7 cellular contexts compared by ENCODE assay signal in genomic region chr19:661427-662196, GRCh38. TPM values are rescaled to one million over a fixed set of nuclear protein-coding genes. Genes with fewer than 3 reads are reported as not detected.
DNase-seq lines count a peak whose midpoint lies in the region; ATAC-seq, FAIRE-seq and TF ChIP-seq lines count a peak whose summit lies in the region.

No MANE protein-coding gene starts in this region.

- H3K9me3 Mint-ChIP-seq in GM23338 = peaks cover 8% of the 10 kb centered on the region; the same call in 2 of the 3 replicates

- H3K4me3 ChIP-seq in GM23338 (peak overlapping the region; percentile 82), GM12878 (peak overlapping the region; percentile 98), lower leg skin (ENCODE audit: low read depth, poor library complexity, severe bottlenecking) (peak overlapping the region; percentile 97)

- H3K27ac Mint-ChIP-seq in GM23338 = peak overlapping the region; percentile 83

- CTCF ChIA-PET in GM12878 (lab: Yijun Ruan, JAX) = interaction anchor here (0.8 to 1.0 kb wide), 2 partner anchors 18 to 304 kb away, joined by 3 to 4 read pairs; no protein-coding TSS in a partner anchor

- H2AFZ ChIP-seq in GM23338 = no peak overlapping the region
- no peak overlapping the region for H2AFZ ChIP-seq in GM12878 (ENCODE audit: control insufficient read depth, low read depth, low read length)

- BruUV-seq in GM12878 (replicated peaks; lab: Mats Ljungman, UMichigan) = TSS peak; percentile 54

- H3K79me2 ChIP-seq in GM23338 (replicated peaks; ENCODE audit: insufficient read depth) (peaks cover 63% of the 10 kb centered on the region), GM12878 (ENCODE audit: control insufficient read depth, insufficient read depth, low read length) (peaks cover 64% of the 10 kb centered on the region)

- H3K27me3 Mint-ChIP-seq in GM23338 (ENCODE audit: insufficient read depth, low read depth, poor library complexity) = peaks cover 13% of the 10 kb centered on the region

- H3K36me3 ChIP-seq in GM23338 (ENCODE audit: insufficient read depth) = no peaks in the 10 kb centered on the region
- peaks cover 0 to 22% of the 10 kb centered on the region in 2 experiments; a peak in 3 of 4 replicates for H3K36me3 ChIP-seq in GM12878 (ENCODE audit: control insufficient read depth in 2 of 2, insufficient read depth in 2 of 2, low read length in 1 of 2)

- SMC1A ChIA-PET in GM12878 (lab: Charles Lee; ENCODE audit: uncharacterized antibody, unreplicated experiment) = no interaction called here

- H3K27ac ChIP-seq in GM23338 (ENCODE audit: low read depth) (no peak overlapping the region), GM12878 (ENCODE audit: control insufficient read depth, insufficient read depth) (peak overlapping the region; percentile 90)

- no peaks in the 10 kb centered on the region; the same call in 1 of the 3 replicates for H3K36me3 Mint-ChIP-seq in GM23338 (ENCODE audit: low read depth)

- H3K9me2 ChIP-seq in GM23338 (ENCODE audit: insufficient read depth) = no peaks in the 10 kb centered on the region

- in situ Hi-C loops in GM12878 (cut with MboI) = no loop called here

- H3K4me2 ChIP-seq in GM23338 (peak overlapping the region; percentile 90), GM12878 (ENCODE audit: control insufficient read depth, insufficient read depth) (peak overlapping the region; percentile 98)

- no peak for TF ChIP-seq EP300 in GM12878 (IDR thresholded peaks at IDR 0.05; ENCODE audit: borderline replicate concordance in 1 of 2, control insufficient read depth in 1 of 2, low read depth in 2 of 2, low read length in 2 of 2)

- H3K9ac ChIP-seq in GM12878 (ENCODE audit: control insufficient read depth, insufficient read depth, low read length) = peak overlapping the region; percentile 95

- TF ChIP-seq CTCF in GM23338 (conservative IDR thresholded peaks at IDR 0.05; ENCODE audit: low read depth in 2 of 2) = no peak
- no peak for TF ChIP-seq CTCF in GM12878 (IDR thresholded peaks at IDR 0.05 in 2 of 3, conservative IDR thresholded peaks at IDR 0.05 in 1 of 3; ENCODE audit: control insufficient read depth in 2 of 3, extremely low read depth in 1 of 3, insufficient read depth in 1 of 3, low read depth in 3 of 3, low read length in 3 of 3)
- TF ChIP-seq CTCF in lower leg skin (IDR thresholded peaks at IDR 0.05) = no peak

- WGBS in GM12878 (ENCODE audit: insufficient coverage, insufficient replicate concordance, low lambda C conversion rate, missing lambda C conversion rate) = 2% methylated on average over 31 of the region's 31 CpGs
- 5 to 6% methylated on average over 31 of the region's 31 CpGs for WGBS in lower leg skin, 2 donors

- H3K9me3 ChIP-seq in GM12878 (replicated peaks; ENCODE audit: control insufficient read depth, insufficient read depth, low read length) = no peaks in the 10 kb centered on the region; the same call in 2 of the 3 replicates

- TF ChIP-seq RAD21 in GM12878 (IDR thresholded peaks at IDR 0.05; ENCODE audit: insufficient read depth, low read depth, low read length) = 0 out of 2 replicates have a peak, but pooled peaks have one; percentile 0

- intact Hi-C loops in GM12878 (cut with micrococcal nuclease; ENCODE audit: unreplicated experiment) = loop anchor here (2.0 kb wide), 1 partner anchor 19 kb away; no protein-coding TSS in a partner anchor
- intact Hi-C loops in lower leg skin (cut with DNase I; ENCODE audit: low total_unique reads) = loop anchor here (5.0 kb wide), 1 partner anchor 89 kb away; the partner anchor contains the start of gene BSG

- peak; percentile 97 for FAIRE-seq in GM12878 (lab: Jason Lieb, UNC)

- RAD21 ChIA-PET in GM12878 (lab: Charles Lee; ENCODE audit: unreplicated experiment) = interaction anchor here (1.1 kb wide), 1 partner anchor 73 kb away, joined by 4 read pairs; no protein-coding TSS in a partner anchor

- ATAC-seq in GM23338 = no peak
- ATAC-seq in GM12878 = peak; percentile 75
- no peak for ATAC-seq in GM21528 (IDR thresholded peaks at IDR 0.05; ENCODE audit: low FRiP score, unreplicated experiment)

- no peak for DNase-seq in GM23338 (ENCODE audit: low spot score)
- peak; percentile 35 to 76 (median 60) for DNase-seq in T-helper 1 cell
- no peak for DNase-seq in GM12878 (ENCODE audit: low read depth, low spot score)
- no peak for DNase-seq in lower leg skin (ENCODE audit: low spot score in 2 of 2)
- DNase-seq in stimulated activated CD8-positive, alpha-beta memory T cell treated with anti-CD3 and anti-CD28 coated beads, Interleukin-7, amount 100 ng/mL, for 4 hours (ENCODE audit: low read depth in 2 of 2) = peak; percentile 44 to 59
- DNase-seq in amygdala (lab: John Stamatoyannopoulos, UW) = no peak

- TF ChIP-seq POLR2A in GM12878 (IDR thresholded peaks at IDR 0.05; ENCODE audit: low read depth, low read length) (peak; percentile 38; the same call in 1 of the 2 replicates), lower leg skin (IDR thresholded peaks at IDR 0.05) (no peak)

- peaks cover 31% of the 10 kb centered on the region for H4K20me1 ChIP-seq in GM23338 (replicated peaks; ENCODE audit: insufficient read depth)
- peaks cover 12% of the 10 kb centered on the region for H4K20me1 ChIP-seq in GM12878 (ENCODE audit: control insufficient read depth, insufficient read depth)

- H3F3A ChIP-seq in GM23338 (replicated peaks; ENCODE audit: low read depth) = peaks cover 8% of the 10 kb centered on the region; the same call in 1 of the 2 replicates

- H3K4me1 ChIP-seq in GM23338 (ENCODE audit: insufficient read depth) (peaks cover 6% of the 10 kb centered on the region), GM12878 (ENCODE audit: control insufficient read depth, insufficient read depth, low read length) (peaks cover 19% of the 10 kb centered on the region)

- POLR2A ChIA-PET in GM12878 (lab: Charles Lee) = interaction anchor here (0.5 to 1.6 kb wide), 4 partner anchors 21 to 72 kb away, joined by 4 to 6 read pairs (median 4); no protein-coding TSS in a partner anchor

- H3K4me3 Mint-ChIP-seq in GM23338 = peak overlapping the region; percentile 82

- H3K27me3 ChIP-seq in GM23338 (ENCODE audit: insufficient read depth) (no peaks in the 10 kb centered on the region), GM12878 (replicated peaks in 1 of 2; ENCODE audit: control insufficient read depth in 2 of 2, insufficient read depth in 2 of 2, low read length in 1 of 2) (no peaks in the 10 kb centered on the region)

- H3K4me1 Mint-ChIP-seq in GM23338 = peaks cover 13% of the 10 kb centered on the region

RNA-seq across cellular contexts. Expression of gene RNF126, which starts 1.4 kb away (rescaled TPM):
- 80.5 and 112 TPM in 2 replicates for total RNA-seq in GM23338 (2014; rRNA removed; shearing (Covaris generic))
- polyA plus RNA-seq in GM23338 (2016; fragmentation: Nextera tagmentation; extraction: Ambion mirVana) (91.7 and 95.7 TPM in 2 replicates), GM12878 (2011; rRNA removed) (4.5 and 8.9 TPM in 2 replicates), GM12878 (2014; fragmentation: Illumina TruSeq; extraction: Trizol) (0.90 and 5.2 TPM in 2 replicates), GM12878 (2014; fragmentation: Nextera tagmentation; extraction: Ambion mirVana) (under 1 TPM; 0.45 to 0.73 TPM), GM12878 (2014; rRNA removed) (84.2 and 98.4 TPM in 2 replicates), GM12878 (2016; fragmentation: Nextera tagmentation; extraction: Ambion mirVana) (10 to 100 TPM; 81.9 to 85.7 TPM)
- total RNA-seq in GM12878 (2013; cell fraction: nucleolus; rRNA removed) = 45.4 and 54.1 TPM in 2 replicates
- total RNA-seq in GM12878 (2014; rRNA removed) (81.3 and 100 TPM in 2 replicates), GM12878 (2014; rRNA removed; fragmentation: Illumina TruSeq; extraction: Trizol) (13.5 and 19.2 TPM in 2 replicates), GM12878 (2021) (78.3 and 90.2 TPM in 2 replicates), lower leg skin (100 to 1,000 TPM in 3 of 4 donors, 10 to 100 TPM in 1; 96.6 to 156 (median 126) TPM)
- polyA plus RNA-seq in GM12878 (2011; ENCODE audit: low read depth) = 7.8 TPM
- polyA plus RNA-seq in GM12878 (2011; cell fraction: cytosol; rRNA removed) = 22.0 and 33.7 TPM in 2 replicates
- 59.1 and 84.4 TPM in 2 replicates for polyA plus RNA-seq in GM12878 (2011; cell fraction: nucleus; rRNA removed)
- polyA plus RNA-seq in GM12878 (2012) = 46.6 and 57.2 TPM in 2 replicates
- 6.1 and 15.7 TPM in 2 replicates for polyA minus RNA-seq in GM12878 (2011; rRNA and poly(A)+ RNA removed)
- 15.3 and 15.5 TPM in 2 replicates for polyA minus RNA-seq in GM12878 (2011; cell fraction: cytosol; rRNA and poly(A)+ RNA removed)
- polyA minus RNA-seq in GM12878 (2011; cell fraction: nucleus; rRNA and poly(A)+ RNA removed) = 20.7 and 35.5 TPM in 2 replicates

RNA-seq across cellular contexts. Expression of gene FSTL3, which starts 14.6 kb away (rescaled TPM):
- total RNA-seq in GM23338 (2014; rRNA removed; shearing (Covaris generic)) = 10.1 and 12.5 TPM in 2 replicates
- 2.9 and 3.1 TPM in 2 replicates for polyA plus RNA-seq in GM23338 (2016; fragmentation: Nextera tagmentation; extraction: Ambion mirVana)
- 67.2 and 78.8 TPM in 2 replicates for total RNA-seq in GM12878 (2013; cell fraction: nucleolus; rRNA removed)
- total RNA-seq in GM12878 (2014; rRNA removed) = 10.2 and 10.3 TPM in 2 replicates
- 4.3 and 4.5 TPM in 2 replicates for total RNA-seq in GM12878 (2014; rRNA removed; fragmentation: Illumina TruSeq; extraction: Trizol)
- total RNA-seq in GM12878 (2021) = 10.9 and 12.0 TPM in 2 replicates
- polyA plus RNA-seq in GM12878 (2011; ENCODE audit: low read depth) = 9.1 TPM
- 8.4 and 13.5 TPM in 2 replicates for polyA plus RNA-seq in GM12878 (2011; rRNA removed)
- 22.5 and 39.1 TPM in 2 replicates for polyA plus RNA-seq in GM12878 (2011; cell fraction: cytosol; rRNA removed)
- 115 TPM in 2 replicates for polyA plus RNA-seq in GM12878 (2011; cell fraction: nucleus; rRNA removed)
- polyA plus RNA-seq in GM12878 (2012) = 9.7 and 30.0 TPM in 2 replicates
- 2.4 and 2.7 TPM in 2 replicates for polyA plus RNA-seq in GM12878 (2014; fragmentation: Illumina TruSeq; extraction: Trizol)
- under 1 TPM; 0.42 to 0.79 TPM for polyA plus RNA-seq in GM12878 (2014; fragmentation: Nextera tagmentation; extraction: Ambion mirVana)
- polyA plus RNA-seq in GM12878 (2014; rRNA removed) = 10.5 and 12.5 TPM in 2 replicates
- polyA plus RNA-seq in GM12878 (2016; fragmentation: Nextera tagmentation; extraction: Ambion mirVana) = 1 to 10 TPM; 2.4 TPM
- 7.3 and 13.2 TPM in 2 replicates for polyA minus RNA-seq in GM12878 (2011; rRNA and poly(A)+ RNA removed)
- polyA minus RNA-seq in GM12878 (2011; cell fraction: cytosol; rRNA and poly(A)+ RNA removed) = 11.7 and 12.8 TPM in 2 replicates
- polyA minus RNA-seq in GM12878 (2011; cell fraction: nucleus; rRNA and poly(A)+ RNA removed) = 5.9 and 12.5 TPM in 2 replicates
- total RNA-seq in lower leg skin = 10 to 100 TPM; 14.4 to 51.6 (median 43.5) TPM

RNA-seq across cellular contexts. Expression of gene FGF22, which starts 21.9 kb away (rescaled TPM):
- 0.31 and 2.8 TPM in 2 replicates for total RNA-seq in GM23338 (2014; rRNA removed; shearing (Covaris generic))
- polyA plus RNA-seq in GM23338 (2016; fragmentation: Nextera tagmentation; extraction: Ambion mirVana) (1.0 and 1.1 TPM in 2 replicates), GM12878 (2011; rRNA removed) (not detected in 2 replicates), GM12878 (2014; fragmentation: Illumina TruSeq; extraction: Trizol) (not detected in 2 replicates), GM12878 (2014; fragmentation: Nextera tagmentation; extraction: Ambion mirVana) (not detected), GM12878 (2014; rRNA removed) (0.05 and 0.13 TPM in 2 replicates), GM12878 (2016; fragmentation: Nextera tagmentation; extraction: Ambion mirVana) (not detected)
- total RNA-seq in GM12878 (2013; cell fraction: nucleolus; rRNA removed) = not detected in 2 replicates
- total RNA-seq in GM12878 (2014; rRNA removed) (not detected in 2 replicates), GM12878 (2014; rRNA removed; fragmentation: Illumina TruSeq; extraction: Trizol) (not detected in 2 replicates), GM12878 (2021) (not detected in 2 replicates), lower leg skin (10 to 100 TPM; 16.1 to 41.8 (median 25.6) TPM)
- not detected for polyA plus RNA-seq in GM12878 (2011; ENCODE audit: low read depth)
- polyA plus RNA-seq in GM12878 (2011; cell fraction: cytosol; rRNA removed) = 0.03 TPM in 1 of 2 replicates, not detected in the other
- not detected in 2 replicates for polyA plus RNA-seq in GM12878 (2011; cell fraction: nucleus; rRNA removed)
- polyA plus RNA-seq in GM12878 (2012) = 0.24 TPM in 1 of 2 replicates, not detected in the other
- polyA minus RNA-seq in GM12878 (2011; rRNA and poly(A)+ RNA removed) = not detected in 2 replicates
- not detected in 2 replicates for polyA minus RNA-seq in GM12878 (2011; cell fraction: cytosol; rRNA and poly(A)+ RNA removed)
- polyA minus RNA-seq in GM12878 (2011; cell fraction: nucleus; rRNA and poly(A)+ RNA removed) = not detected in 2 replicates

RNA-seq across cellular contexts. Expression of gene POLRMT, which starts 28.3 kb away (rescaled TPM):
- total RNA-seq in GM23338 (2014; rRNA removed; shearing (Covaris generic)) = 120 and 148 TPM in 2 replicates
- 98.0 and 125 TPM in 2 replicates for polyA plus RNA-seq in GM23338 (2016; fragmentation: Nextera tagmentation; extraction: Ambion mirVana)
- 47.3 and 62.5 TPM in 2 replicates for total RNA-seq in GM12878 (2013; cell fraction: nucleolus; rRNA removed)
- 36.5 and 42.8 TPM in 2 replicates for total RNA-seq in GM12878 (2014; rRNA removed)
- total RNA-seq in GM12878 (2014; rRNA removed; fragmentation: Illumina TruSeq; extraction: Trizol) = 22.0 and 22.8 TPM in 2 replicates
- 57.6 and 59.8 TPM in 2 replicates for total RNA-seq in GM12878 (2021)
- 24.6 TPM for polyA plus RNA-seq in GM12878 (2011; ENCODE audit: low read depth)
- polyA plus RNA-seq in GM12878 (2011; rRNA removed) = 16.6 and 54.0 TPM in 2 replicates
- polyA plus RNA-seq in GM12878 (2011; cell fraction: cytosol; rRNA removed) = 27.6 and 50.3 TPM in 2 replicates
- 300 and 345 TPM in 2 replicates for polyA plus RNA-seq in GM12878 (2011; cell fraction: nucleus; rRNA removed)
- polyA plus RNA-seq in GM12878 (2012) = 36.1 and 38.8 TPM in 2 replicates
- 7.3 and 30.8 TPM in 2 replicates for polyA plus RNA-seq in GM12878 (2014; fragmentation: Illumina TruSeq; extraction: Trizol)
- 10 to 100 TPM in 1 of 2 experiments, 1 to 10 TPM in 1; 9.9 to 27.9 TPM for polyA plus RNA-seq in GM12878 (2014; fragmentation: Nextera tagmentation; extraction: Ambion mirVana)
- polyA plus RNA-seq in GM12878 (2014; rRNA removed) = 38.4 and 52.6 TPM in 2 replicates
- polyA plus RNA-seq in GM12878 (2016; fragmentation: Nextera tagmentation; extraction: Ambion mirVana) = 10 to 100 TPM; 28.1 to 44.7 TPM
- 91.7 and 110 TPM in 2 replicates for polyA minus RNA-seq in GM12878 (2011; rRNA and poly(A)+ RNA removed)
- 33.9 and 39.2 TPM in 2 replicates for polyA minus RNA-seq in GM12878 (2011; cell fraction: cytosol; rRNA and poly(A)+ RNA removed)
- 50.2 and 63.4 TPM in 2 replicates for polyA minus RNA-seq in GM12878 (2011; cell fraction: nucleus; rRNA and poly(A)+ RNA removed)
- 10 to 100 TPM; 37.8 to 61.1 (median 46.9) TPM for total RNA-seq in lower leg skin

RNA-seq across cellular contexts. Expression of gene PRSS57, which starts 33.6 kb away (rescaled TPM):
- not detected in 2 replicates for total RNA-seq in GM23338 (2014; rRNA removed; shearing (Covaris generic))
- polyA plus RNA-seq in GM23338 (2016; fragmentation: Nextera tagmentation; extraction: Ambion mirVana) (0.21 and 0.34 TPM in 2 replicates), GM12878 (2011; rRNA removed) (not detected in 2 replicates), GM12878 (2014; fragmentation: Illumina TruSeq; extraction: Trizol) (not detected in 2 replicates), GM12878 (2014; fragmentation: Nextera tagmentation; extraction: Ambion mirVana) (not detected), GM12878 (2014; rRNA removed) (not detected in 2 replicates), GM12878 (2016; fragmentation: Nextera tagmentation; extraction: Ambion mirVana) (not detected)
- not detected in 2 replicates for total RNA-seq in GM12878 (2013; cell fraction: nucleolus; rRNA removed)
- total RNA-seq in GM12878 (2014; rRNA removed) (not detected in 2 replicates), GM12878 (2014; rRNA removed; fragmentation: Illumina TruSeq; extraction: Trizol) (not detected in 2 replicates), GM12878 (2021) (not detected in 2 replicates), lower leg skin (under 1 TPM in 1 of 4 donors, not detected in 3; 0.32 TPM)
- polyA plus RNA-seq in GM12878 (2011; ENCODE audit: low read depth) = not detected
- polyA plus RNA-seq in GM12878 (2011; cell fraction: cytosol; rRNA removed) = 0.04 TPM in 1 of 2 replicates, not detected in the other
- polyA plus RNA-seq in GM12878 (2011; cell fraction: nucleus; rRNA removed) = not detected in 2 replicates
- not detected in 2 replicates for polyA plus RNA-seq in GM12878 (2012)
- not detected in 2 replicates for polyA minus RNA-seq in GM12878 (2011; rRNA and poly(A)+ RNA removed)
- not detected in 2 replicates for polyA minus RNA-seq in GM12878 (2011; cell fraction: cytosol; rRNA and poly(A)+ RNA removed)
- polyA minus RNA-seq in GM12878 (2011; cell fraction: nucleus; rRNA and poly(A)+ RNA removed) = not detected in 2 replicates

Comparison
In these comparisons a context has a peak if more than half of its experiments do, and no peak if none do; other contexts are left out.
1. DNase-seq: peak in T-helper 1 cell (5 of 5) and stimulated activated CD8-positive, alpha-beta memory T cell treated with anti-CD3 and anti-CD28 coated beads, Interleukin-7, amount 100 ng/mL, for 4 hours (2 of 2); none in GM23338 (single experiment), GM12878 (single experiment), lower leg skin (0 of 2) and amygdala (0 of 56).
2. Peak in every context shown above with its lines, with median percentiles within 50 percentile points of each other: H3K4me3 ChIP-seq.